30 cellular contexts compared by ENCODE assay signal in the genomic region with DNA sequence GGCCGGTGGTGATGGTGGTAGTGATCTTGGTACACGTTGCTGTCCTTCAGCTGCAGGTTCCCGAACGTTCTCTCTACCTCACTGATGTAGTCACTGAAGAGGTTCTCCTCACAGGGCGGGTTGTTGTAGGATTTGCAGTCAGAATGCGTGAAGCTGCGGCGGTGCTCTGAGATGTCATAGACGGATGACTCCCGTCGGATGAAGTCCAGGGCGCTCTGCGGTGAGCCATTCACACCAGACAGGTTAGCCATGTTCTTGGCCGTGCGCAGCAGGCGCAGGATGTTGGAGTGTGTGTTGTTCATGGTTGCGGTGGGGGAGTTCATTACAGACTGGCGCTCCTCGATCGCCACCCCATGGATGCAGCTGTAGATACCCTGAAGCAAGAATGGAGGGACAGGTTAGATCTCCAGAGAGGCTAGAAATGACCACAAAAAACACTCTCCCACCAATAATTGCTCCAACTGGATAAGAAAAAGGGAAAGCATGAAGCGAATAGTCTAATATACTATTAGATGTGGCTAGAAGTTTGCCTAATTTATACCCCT.
"Had no signal": no experiment of that assay in that cellular context is flagged by ENCODE, and none has a peak within 500 bp of the region (broad histone marks: within the 10 kb centered on the region; RNA-seq: fewer than 3 reads in every experiment).

No MANE protein-coding gene starts in this region.

- ATAC-seq: activated T-cell treated with anti-CD3 and anti-CD28 coated beads, Interleukin-2, amount 50 U/mL, for 4 hours; PC-3 had no signal

- H3K9me3 Mint-ChIP-seq: activated CD4-positive, alpha-beta T cell treated with anti-CD3 and anti-CD28 coated beads, Interleukin-2, amount 10 ng/mL, durations not matched to agents 7 days and 5 days; activated naive CD8-positive, alpha-beta T cell treated with anti-CD3 and anti-CD28 coated beads for 36 hours; central memory CD8-positive, alpha-beta T cell had no signal

- H3K27ac ChIP-seq: brain microvascular endothelial cell, Peyer's patch, RWPE1, SJCRH30, SK-N-MC had no signal

- H3K27ac Mint-ChIP-seq: activated CD4-positive, alpha-beta T cell treated with anti-CD3 and anti-CD28 coated beads, Interleukin-2, amount 10 ng/mL, durations not matched to agents 7 days and 5 days; activated naive CD4-positive, alpha-beta T cell treated with anti-CD3 and anti-CD28 coated beads for 36 hours; activated naive CD8-positive, alpha-beta T cell treated with anti-CD3 and anti-CD28 coated beads for 36 hours; activated T-helper 1 cell treated with anti-CD3 and anti-CD28 coated beads, Interleukin-12 subunit alpha, Interleukin-12 subunit beta, Interleukin-2, Interleukin-4 antibody, amounts not matched to agents 30 ng/mL and 10 ng/mL and 1 ng/mL, durations not matched to agents 14 hours and 24 hours and 36 hours had no signal

- H3K9me3 ChIP-seq: MG63, Peyer's patch, SJCRH30 had no signal

- H3K4me1 ChIP-seq: Peyer's patch, SJCRH30 had no signal

- H3K27me3 Mint-ChIP-seq: central memory CD8-positive, alpha-beta T cell had no signal

- H3K4me1 Mint-ChIP-seq: activated CD4-positive, alpha-beta T cell treated with anti-CD3 and anti-CD28 coated beads, Interleukin-2, amount 10 ng/mL, durations not matched to agents 7 days and 5 days; activated naive CD8-positive, alpha-beta T cell treated with anti-CD3 and anti-CD28 coated beads for 36 hours; central memory CD8-positive, alpha-beta T cell had no signal

- H3K4me3 ChIP-seq: MG63, Peyer's patch, SJCRH30, SK-N-MC had no signal

- H3K36me3 Mint-ChIP-seq: activated naive CD8-positive, alpha-beta T cell treated with anti-CD3 and anti-CD28 coated beads for 36 hours had no signal

- DNase-seq: activated CD4-positive, alpha-beta T cell treated with anti-CD3 and anti-CD28 coated beads, Interleukin-2, amount 10 ng/mL, durations not matched to agents 7 days and 5 days; activated CD4-positive, alpha-beta T cell treated with anti-CD3 and anti-CD28 coated beads, Interleukin-2, amount 50 U/mL, for 48 hours; activated CD8-positive, alpha-beta memory T cell treated with anti-CD3 and anti-CD28 coated beads, Interleukin-2, amount 50 U/mL, for 4 hours; activated gamma-delta T cell treated with Interleukin-2 at 50 U/mL for 16 hours; activated naive CD4-positive, alpha-beta T cell treated with anti-CD3 and anti-CD28 coated beads for 36 hours; activated naive CD8-positive, alpha-beta T cell treated with anti-CD3 and anti-CD28 coated beads for 36 hours; activated T-cell treated with anti-CD3 and anti-CD28 coated beads for 4 hours; activated T-cell treated with anti-CD3 and anti-CD28 coated beads, Interleukin-2, amount 50 U/mL, for 4 hours; amniotic stem cell; aorta; brain microvascular endothelial cell; MG63; NCI-H1048; NCI-H1436 treated with DMSO at 0.1 percent for 48 hours; NCI-H1694 treated with DMSO at 0.1 percent for 48 hours; NCI-H2029; NCI-H345; NCI-H510A; NCI-H526; NCI-H748 treated with DMSO at 0.1 percent for 48 hours; NK-92 treated with Interleukin-12 subunit alpha and Interleukin-12 subunit beta, amount 100 ng/mL, for 24 hours; PC-3; Peyer's patch; Right ventricle myocardium superior; SJCRH30; T1000 had no signal

- H3K27me3 ChIP-seq: brain microvascular endothelial cell, MG63, Peyer's patch, SJCRH30 had no signal

- H3K36me3 ChIP-seq: brain microvascular endothelial cell, MG63, Peyer's patch, SJCRH30 had no signal

- H3K4me3 Mint-ChIP-seq: activated CD4-positive, alpha-beta T cell treated with anti-CD3 and anti-CD28 coated beads, Interleukin-2, amount 10 ng/mL, durations not matched to agents 7 days and 5 days; activated naive CD4-positive, alpha-beta T cell treated with anti-CD3 and anti-CD28 coated beads for 36 hours; activated naive CD8-positive, alpha-beta T cell treated with anti-CD3 and anti-CD28 coated beads for 36 hours; activated T-cell treated with anti-CD3 and anti-CD28 coated beads, Interleukin-2, amount 50 U/mL, for 4 hours; activated T-helper 1 cell treated with anti-CD3 and anti-CD28 coated beads, Interleukin-12 subunit alpha, Interleukin-12 subunit beta, Interleukin-2, Interleukin-4 antibody, amounts not matched to agents 30 ng/mL and 10 ng/mL and 1 ng/mL, durations not matched to agents 14 hours and 24 hours and 36 hours; central memory CD8-positive, alpha-beta T cell had no signal
